Comparison of ENCODE assay signal across 7 cellular contexts in the genomic region with DNA sequence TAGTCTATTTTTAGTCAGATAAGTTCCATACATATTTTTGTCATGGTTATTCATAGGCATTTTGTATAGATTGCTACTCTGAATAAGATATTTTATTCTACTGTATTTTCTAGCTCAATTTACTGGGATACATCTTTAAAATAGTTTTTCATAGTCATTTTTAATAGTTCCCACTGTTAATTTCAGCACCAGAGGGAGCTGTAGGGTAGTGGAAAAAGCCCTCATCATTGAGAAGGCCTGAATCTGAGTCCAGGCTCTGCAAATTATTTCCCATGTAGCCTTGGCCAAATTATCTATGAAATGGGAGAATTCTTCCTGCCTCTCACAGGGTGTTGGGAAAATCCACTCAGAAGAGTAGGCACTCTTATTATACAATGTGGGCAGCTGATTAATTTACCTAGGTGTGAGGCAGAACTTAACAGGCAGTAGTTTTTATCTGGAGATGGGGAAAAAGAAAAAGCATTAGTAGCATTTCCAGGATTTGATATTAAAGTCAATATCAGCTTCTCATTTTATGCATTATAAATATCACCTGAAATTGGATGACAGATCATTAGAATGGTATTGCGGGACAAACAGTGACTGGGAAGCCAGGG.
DNase-seq lines count a peak whose midpoint lies in the region; ATAC-seq and TF ChIP-seq lines count a peak whose summit lies in the region.

No MANE protein-coding gene starts in this region.

- ATAC-seq in right lobe of liver, result peak in 2 of 4 donors; percentile 33 to 35
- ATAC-seq in activated CD8-positive, alpha-beta T cell treated with anti-CD3 and anti-CD28 coated beads for 36 hours, result no peak

- 100% methylated on average over 1 of the region's 1 CpG for WGBS in right lobe of liver (ENCODE audit: insufficient coverage, low coverage, low lambda C conversion rate, missing lambda C conversion rate)

- in situ Hi-C loops in GM13976 (cut with MboI; ENCODE audit: low sequenced_read_pairs, unreplicated experiment), result no loop called here
- in situ Hi-C loops in brain microvascular endothelial cell (cut with HindIII; ENCODE audit: low pct_ligation_motif_present, low sequenced_read_pairs), result no loop called here

- H3K27ac Mint-ChIP-seq in activated CD8-positive, alpha-beta T cell treated with anti-CD3 and anti-CD28 coated beads for 36 hours, result no peak overlapping the region

- no peaks in the 10 kb centered on the region for H3K36me3 Mint-ChIP-seq in activated CD8-positive, alpha-beta T cell treated with anti-CD3 and anti-CD28 coated beads for 36 hours (ENCODE audit: low read depth)

- H3K27ac ChIP-seq in brain microvascular endothelial cell, result no peak overlapping the region
- H3K27ac ChIP-seq in right lobe of liver, result no peak overlapping the region

- intact Hi-C loops in right lobe of liver (cut with DNase I), result no loop called here
- intact Hi-C loops in activated CD8-positive, alpha-beta T cell treated with anti-CD3 and anti-CD28 coated beads for 36 hours (cut with micrococcal nuclease), result no loop called here

- TF ChIP-seq CTCF in GM13976 (IDR thresholded peaks at IDR 0.05; ENCODE audit: borderline replicate concordance, control extremely low read depth, extremely low read depth, insufficient read depth, missing control alignments) (peak; percentile 22), brain microvascular endothelial cell (IDR thresholded peaks at IDR 0.05; ENCODE audit: low read depth, low read length, missing control alignments) (peak; percentile 61), right lobe of liver (IDR thresholded peaks at IDR 0.05) (peak; percentile 25 to 43 (median 40))
- no peak for TF ChIP-seq CTCF in activated CD8-positive, alpha-beta T cell treated with anti-CD3 and anti-CD28 coated beads for 36 hours (IDR thresholded peaks at IDR 0.05)

- H3K4me3 ChIP-seq in brain microvascular endothelial cell (ENCODE audit: low read depth, low read length), result no peak overlapping the region
- H3K4me3 ChIP-seq in right lobe of liver, result no peak overlapping the region
- H3K4me3 ChIP-seq in MG63, result no peak overlapping the region

- POLR2A ChIA-PET in activated CD8-positive, alpha-beta T cell treated with anti-CD3 and anti-CD28 coated beads for 36 hours (lab: Charles Lee), result no interaction called here

- H3K27me3 ChIP-seq in brain microvascular endothelial cell (replicated peaks) (no peaks in the 10 kb centered on the region), right lobe of liver (no peaks in the 10 kb centered on the region), MG63 (no peaks in the 10 kb centered on the region)

- H3K9me3 ChIP-seq in right lobe of liver (no peaks in the 10 kb centered on the region), MG63 (no peaks in the 10 kb centered on the region)

- H3K4me1 Mint-ChIP-seq in activated CD8-positive, alpha-beta T cell treated with anti-CD3 and anti-CD28 coated beads for 36 hours (ENCODE audit: low read depth), result no peaks in the 10 kb centered on the region

- H3K4me1 ChIP-seq in right lobe of liver, result no peaks in the 10 kb centered on the region

- CTCF ChIA-PET in activated CD8-positive, alpha-beta T cell treated with anti-CD3 and anti-CD28 coated beads for 36 hours (lab: Charles Lee), result no interaction called here

- no peaks in the 10 kb centered on the region for H3K9me3 Mint-ChIP-seq in activated CD8-positive, alpha-beta T cell treated with anti-CD3 and anti-CD28 coated beads for 36 hours

- TF ChIP-seq POLR2A in right lobe of liver (IDR thresholded peaks at IDR 0.05), result no peak

- no peak overlapping the region for H3K4me3 Mint-ChIP-seq in activated CD8-positive, alpha-beta T cell treated with anti-CD3 and anti-CD28 coated beads for 36 hours

- no peaks in the 10 kb centered on the region for H3K36me3 ChIP-seq in brain microvascular endothelial cell (replicated peaks)
- no peaks in the 10 kb centered on the region for H3K36me3 ChIP-seq in right lobe of liver
- no peaks in the 10 kb centered on the region for H3K36me3 ChIP-seq in MG63

- DNase-seq in GM13976 (ENCODE audit: low spot score), result peak; percentile 22
- DNase-seq in NCI-H2029 (lab: John Stamatoyannopoulos, UW), result peak; percentile 2
- DNase-seq in brain microvascular endothelial cell, result peak; percentile 43
- DNase-seq in right lobe of liver, result no peak
- DNase-seq in MG63, result no peak
- DNase-seq in activated CD8-positive, alpha-beta T cell treated with anti-CD3 and anti-CD28 coated beads for 36 hours, result no peak
- no peak for DNase-seq in activated effector memory CD4-positive, alpha-beta T cell treated with Interleukin-2 at 50 U/mL for 16 hours

- no peaks in the 10 kb centered on the region for H3K27me3 Mint-ChIP-seq in activated CD8-positive, alpha-beta T cell treated with anti-CD3 and anti-CD28 coated beads for 36 hours

Comparison
In these comparisons a context has a peak if more than half of its experiments do, and no peak if none do; other contexts are left out.
1. DNase-seq: peak in GM13976 (single experiment), NCI-H2029 (single experiment) and brain microvascular endothelial cell (single experiment); none in right lobe of liver (0 of 3), MG63 (single experiment), activated CD8-positive, alpha-beta T cell treated with anti-CD3 and anti-CD28 coated beads for 36 hours (single experiment) and activated effector memory CD4-positive, alpha-beta T cell treated with Interleukin-2 at 50 U/mL for 16 hours (single experiment).